ENCODE assay signal across 17 cellular contexts in genomic region chr5:54022156-54022685, GRCh38.
DNase-seq lines count a peak whose midpoint lies in the region; ATAC-seq, FAIRE-seq and TF ChIP-seq lines count a peak whose summit lies in the region.
"Had no signal": no experiment of that assay in that cellular context is flagged by ENCODE, and none has a peak within 500 bp of the region (broad histone marks: within the 10 kb centered on the region; RNA-seq: fewer than 3 reads in every experiment).

No MANE protein-coding gene starts in this region.

- no peak overlapping the region for H3K27ac ChIP-seq in endothelial cell of umbilical vein (ENCODE audit: insufficient read depth, low read depth, low read length)
- H3K27ac ChIP-seq: foreskin keratinocyte, right atrium auricular region, stomach had no signal

- no peak for TF ChIP-seq CTCF in endothelial cell of umbilical vein (IDR thresholded peaks at IDR 0.05; ENCODE audit: extremely low read depth in 1 of 2, insufficient read depth in 1 of 2, low read depth in 1 of 2, low read length in 2 of 2)

- H3K9me3 ChIP-seq in T-helper 17 cell (ENCODE audit: control insufficient read depth, low read length, poor library complexity, severe bottlenecking) (no peaks in the 10 kb centered on the region), endothelial cell of umbilical vein (replicated peaks; ENCODE audit: control insufficient read depth, insufficient read depth, low read length) (no peaks in the 10 kb centered on the region)
- H3K9me3 ChIP-seq: mucosa of descending colon, right atrium auricular region, stomach had no signal

- intact Hi-C loops in endothelial cell of umbilical vein (cut with micrococcal nuclease) = no loop called here

- no peak for TF ChIP-seq POLR2A in endothelial cell of umbilical vein (IDR thresholded peaks at IDR 0.05; ENCODE audit: low read depth, low read length)

- H3K4me3 ChIP-seq in endothelial cell of umbilical vein (replicated peaks in 1 of 3; ENCODE audit: insufficient read depth in 1 of 3, low read depth in 1 of 3, low read length in 3 of 3) = no peak overlapping the region
- H3K4me3 ChIP-seq: mucosa of descending colon, right atrium auricular region, stomach had no signal

- no peak overlapping the region for H2AFZ ChIP-seq in endothelial cell of umbilical vein (ENCODE audit: low read depth, low read length)

- no peaks in the 10 kb centered on the region for H3K9me3 Mint-ChIP-seq in stimulated activated naive CD8-positive, alpha-beta T cell treated with anti-CD3 and anti-CD28 coated beads, Interleukin-15, Interleukin-2, amounts not matched to agents 100 ng/mL and 50 ng/mL, for 24 hours

- no TSS peak for BruUV-seq in endothelial cell of umbilical vein (replicated peaks; lab: Mats Ljungman, UMichigan)

- no peaks in the 10 kb centered on the region for H4K20me1 ChIP-seq in endothelial cell of umbilical vein (replicated peaks; ENCODE audit: control insufficient read depth, extremely low read depth, insufficient read depth, low read length)

- H3K9ac ChIP-seq in endothelial cell of umbilical vein (replicated peaks; ENCODE audit: extremely low read depth, insufficient read depth, low read length) = no peak overlapping the region

- peak overlapping the region; percentile 8 for H3K4me2 ChIP-seq in endothelial cell of umbilical vein (ENCODE audit: insufficient read depth, low read length)

- no peak for ATAC-seq in stimulated activated naive CD8-positive, alpha-beta T cell treated with anti-CD3 and anti-CD28 coated beads, Interleukin-15, Interleukin-2, amounts not matched to agents 100 U/mL and 50 U/mL, for 24 hours
- ATAC-seq in T-helper 17 cell (no peak), GM19467 (IDR thresholded peaks at IDR 0.05; ENCODE audit: unreplicated experiment) (no peak), HG03342 (IDR thresholded peaks at IDR 0.05; ENCODE audit: unreplicated experiment) (no peak)
- ATAC-seq: foreskin keratinocyte, mucosa of descending colon had no signal

- dilution Hi-C loops in endothelial cell of umbilical vein (cut with MboI; ENCODE audit: extremely low pct_ligation_motif_present, low sequenced_read_pairs) = no loop called here

- no peaks in the 10 kb centered on the region for H3K9me1 ChIP-seq in endothelial cell of umbilical vein (replicated peaks; ENCODE audit: control insufficient read depth, extremely low read depth, insufficient read depth, low read length)

- POLR2A ChIA-PET in endothelial cell of umbilical vein (lab: Charles Lee) = no interaction called here

- no peak for DNase-seq in stimulated activated naive CD8-positive, alpha-beta T cell treated with anti-CD3 and anti-CD28 coated beads, Interleukin-15, Interleukin-2, amounts not matched to agents 100 U/mL and 50 U/mL, for 24 hours
- no peak for DNase-seq in T-helper 17 cell
- no peak for DNase-seq in endothelial cell of umbilical vein (ENCODE audit: low read depth, low spot score)
- no peak for DNase-seq in iPS-NIHi7 (ENCODE audit: extremely low spot score)
- no peak for DNase-seq in AG08396 (ENCODE audit: low spot score)
- DNase-seq: activated CD8-positive, alpha-beta memory T cell treated with anti-CD3 and anti-CD28 coated beads for 24 hours; anterior cingulate cortex; C1 segment of cervical spinal cord; mucosa of descending colon; stomach had no signal

- peaks cover 7% of the 10 kb centered on the region for H3K4me1 ChIP-seq in endothelial cell of umbilical vein (ENCODE audit: control insufficient read depth, extremely low read depth, insufficient read depth, low read length)
- H3K4me1 ChIP-seq: right atrium auricular region had no signal

- no peaks in the 10 kb centered on the region for H3K36me3 ChIP-seq in endothelial cell of umbilical vein (ENCODE audit: control insufficient read depth in 2 of 2, extremely low read depth in 1 of 2, insufficient read depth in 2 of 2, low read length in 2 of 2)
- H3K36me3 ChIP-seq: right atrium auricular region, stomach had no signal

- H3K36me3 Mint-ChIP-seq in stimulated activated naive CD8-positive, alpha-beta T cell treated with anti-CD3 and anti-CD28 coated beads, Interleukin-15, Interleukin-2, amounts not matched to agents 100 ng/mL and 50 ng/mL, for 24 hours (ENCODE audit: low read depth) = peaks cover 4% of the 10 kb centered on the region
- H3K36me3 Mint-ChIP-seq in T-helper 17 cell (ENCODE audit: low read depth) = no peaks in the 10 kb centered on the region

- H3K4me3 Mint-ChIP-seq in stimulated activated naive CD8-positive, alpha-beta T cell treated with anti-CD3 and anti-CD28 coated beads, Interleukin-15, Interleukin-2, amounts not matched to agents 100 ng/mL and 50 ng/mL, for 24 hours = peak overlapping the region; percentile 60
- peak overlapping the region; percentile 76 for H3K4me3 Mint-ChIP-seq in T-helper 17 cell

- H3K79me2 ChIP-seq in endothelial cell of umbilical vein (ENCODE audit: control insufficient read depth, insufficient read depth, low read length) = no peaks in the 10 kb centered on the region

- no peaks in the 10 kb centered on the region for H3K27me3 Mint-ChIP-seq in stimulated activated naive CD8-positive, alpha-beta T cell treated with anti-CD3 and anti-CD28 coated beads, Interleukin-15, Interleukin-2, amounts not matched to agents 100 ng/mL and 50 ng/mL, for 24 hours
- H3K27me3 Mint-ChIP-seq in T-helper 17 cell = no peaks in the 10 kb centered on the region

- CTCF ChIA-PET in endothelial cell of umbilical vein (lab: Charles Lee) = interaction anchor here (1.0 to 1.2 kb wide), 2 partner anchors 13 to 222 kb away, joined by 3 read pairs; no protein-coding TSS in a partner anchor

- H3K27me3 ChIP-seq in endothelial cell of umbilical vein (ENCODE audit: control insufficient read depth in 2 of 2, insufficient read depth in 2 of 2, low read length in 2 of 2) = no peaks in the 10 kb centered on the region
- H3K27me3 ChIP-seq: foreskin keratinocyte, right atrium auricular region, stomach had no signal

- no peak for FAIRE-seq in endothelial cell of umbilical vein (lab: Jason Lieb, UNC)
- FAIRE-seq: G401.6, GM18507 had no signal

- peak overlapping the region; percentile 90 for H3K27ac Mint-ChIP-seq in stimulated activated naive CD8-positive, alpha-beta T cell treated with anti-CD3 and anti-CD28 coated beads, Interleukin-15, Interleukin-2, amounts not matched to agents 100 ng/mL and 50 ng/mL, for 24 hours
- H3K27ac Mint-ChIP-seq in T-helper 17 cell = peak overlapping the region; percentile 72

- H3K4me1 Mint-ChIP-seq in stimulated activated naive CD8-positive, alpha-beta T cell treated with anti-CD3 and anti-CD28 coated beads, Interleukin-15, Interleukin-2, amounts not matched to agents 100 ng/mL and 50 ng/mL, for 24 hours (ENCODE audit: low read depth) = peaks cover 24% of the 10 kb centered on the region
- H3K4me1 Mint-ChIP-seq in T-helper 17 cell = peaks cover 24% of the 10 kb centered on the region

TF ChIP-seq in endothelial cell of umbilical vein, 7 proteins besides CTCF, POLR2A, EP300 and RAD21:
- TF ChIP-seq FOS (IDR thresholded peaks at IDR 0.05; ENCODE audit: borderline replicate concordance, insufficient read depth, low read length) = no peak
- no peak for TF ChIP-seq GATA2 (IDR thresholded peaks at IDR 0.05; ENCODE audit: insufficient read depth, insufficient read length, low read depth, low read length)
- no peak for TF ChIP-seq EZH2 (IDR thresholded peaks at IDR 0.05; ENCODE audit: borderline replicate concordance, low read depth, low read length, severe bottlenecking)
- TF ChIP-seq JUN (IDR thresholded peaks at IDR 0.05; ENCODE audit: borderline replicate concordance, insufficient read depth, insufficient read length, low read depth) = no peak
- TF ChIP-seq MYC (IDR thresholded peaks at IDR 0.05; ENCODE audit: low read depth, low read length) = no peak
- no peak for TF ChIP-seq MAX (IDR thresholded peaks at IDR 0.05; ENCODE audit: insufficient read depth, insufficient read length)
- TF ChIP-seq POLR2AphosphoS5 (IDR thresholded peaks at IDR 0.05; ENCODE audit: insufficient read depth, low read depth, low read length) = no peak
